26 cellular contexts compared by ENCODE assay signal in the genomic region with DNA sequence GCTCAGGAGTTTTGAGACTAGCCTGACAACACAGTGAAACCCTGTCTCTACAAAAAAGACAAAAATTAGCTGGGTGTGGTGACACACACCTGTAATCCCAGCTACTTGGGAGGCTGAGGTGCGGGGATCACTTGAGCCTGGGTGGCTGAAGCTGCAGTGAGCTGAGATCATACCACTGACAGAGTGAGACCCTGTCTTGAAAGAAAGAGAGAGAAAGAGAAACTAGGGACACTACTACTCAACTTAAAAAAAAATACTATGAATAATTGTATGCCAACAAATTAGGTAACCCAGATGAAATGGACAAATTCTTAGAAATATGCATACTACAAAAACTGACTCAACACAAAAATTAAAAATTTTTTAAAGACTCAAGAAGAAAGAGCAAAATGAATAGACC. TPM values are rescaled to one million over a fixed set of nuclear protein-coding genes. Genes with fewer than 3 reads are reported as not detected.
DNase-seq lines count a peak whose midpoint lies in the region; ATAC-seq, FAIRE-seq and TF ChIP-seq lines count a peak whose summit lies in the region.
"Had no signal": no experiment of that assay in that cellular context is flagged by ENCODE, and none has a peak within 500 bp of the region (broad histone marks: within the 10 kb centered on the region; RNA-seq: fewer than 3 reads in every experiment).

No MANE protein-coding gene starts in this region.

- POLR2A ChIA-PET in K562 (lab: Yijun Ruan, JAX): interaction anchor here (0.6 to 1.8 kb wide), 4 partner anchors 10 to 1787 kb away, joined by 3 to 5 read pairs (median 4); no protein-coding TSS in a partner anchor

- intact Hi-C loops in K562 (cut with micrococcal nuclease): no loop called here

- no peak for FAIRE-seq in K562 (lab: Jason Lieb, UNC)
- FAIRE-seq: GM12891 had no signal

- no peak overlapping the region for H3K4me3 Mint-ChIP-seq in activated naive CD8-positive, alpha-beta T cell
- H3K4me3 Mint-ChIP-seq in activated naive CD8-positive, alpha-beta T cell treated with anti-CD3 and anti-CD28 coated beads, Interleukin-2, amount 50 U/mL, for 24 hours: no peak overlapping the region
- H3K4me3 Mint-ChIP-seq in stimulated activated effector memory CD8-positive, alpha-beta T cell treated with anti-CD3 and anti-CD28 coated beads, Interleukin-12 subunit alpha, Interleukin-12 subunit beta, amount 100 ng/mL, for 72 hours: no peak overlapping the region
- H3K4me3 Mint-ChIP-seq: B cell; CD8-positive, alpha-beta T cell; IgD-negative memory B cell had no signal

- peaks cover 20% of the 10 kb centered on the region for H3K9me3 Mint-ChIP-seq in activated naive CD8-positive, alpha-beta T cell (ENCODE audit: low read depth)
- H3K9me3 Mint-ChIP-seq in activated naive CD8-positive, alpha-beta T cell treated with anti-CD3 and anti-CD28 coated beads, Interleukin-2, amount 50 U/mL, for 24 hours: peaks cover 26% of the 10 kb centered on the region
- H3K9me3 Mint-ChIP-seq in stimulated activated effector memory CD8-positive, alpha-beta T cell treated with anti-CD3 and anti-CD28 coated beads, Interleukin-12 subunit alpha, Interleukin-12 subunit beta, amount 100 ng/mL, for 72 hours: peaks cover 4% of the 10 kb centered on the region

- CTCF ChIA-PET in K562 (lab: Yijun Ruan, JAX; ENCODE audit: low intra/inter-chr PET ratio): no interaction called here

- H3K4me2 ChIP-seq in K562 (ENCODE audit: insufficient read depth, low read length): no peak overlapping the region

- TF ChIP-seq EP300 in K562 (IDR thresholded peaks at IDR 0.05; ENCODE audit: low read length): no peak

- no peaks in the 10 kb centered on the region for H3K9me1 ChIP-seq in K562 (ENCODE audit: control insufficient read depth, insufficient read depth, low read length)

- peaks cover 26% of the 10 kb centered on the region for H3K36me3 Mint-ChIP-seq in activated naive CD8-positive, alpha-beta T cell
- peaks cover 26% of the 10 kb centered on the region for H3K36me3 Mint-ChIP-seq in activated naive CD8-positive, alpha-beta T cell treated with anti-CD3 and anti-CD28 coated beads, Interleukin-2, amount 50 U/mL, for 24 hours (ENCODE audit: low read depth)
- H3K36me3 Mint-ChIP-seq in stimulated activated effector memory CD8-positive, alpha-beta T cell treated with anti-CD3 and anti-CD28 coated beads, Interleukin-12 subunit alpha, Interleukin-12 subunit beta, amount 100 ng/mL, for 72 hours: peaks cover 7% of the 10 kb centered on the region

- H3K27me3 Mint-ChIP-seq in activated naive CD8-positive, alpha-beta T cell: no peaks in the 10 kb centered on the region
- no peaks in the 10 kb centered on the region for H3K27me3 Mint-ChIP-seq in activated naive CD8-positive, alpha-beta T cell treated with anti-CD3 and anti-CD28 coated beads, Interleukin-2, amount 50 U/mL, for 24 hours
- H3K27me3 Mint-ChIP-seq: B cell, IgD-negative memory B cell had no signal

- H3K27ac ChIP-seq in K562 (ENCODE audit: extremely low read depth, low read depth, low read length): no peak overlapping the region
- H3K27ac ChIP-seq: C4-2B, SJSA1 had no signal

- H3K4me3 ChIP-seq in K562: no peak overlapping the region
- H3K4me3 ChIP-seq: SJSA1 had no signal

- H3K4me1 ChIP-seq in K562 (replicated peaks in 1 of 2; ENCODE audit: control insufficient read depth in 2 of 2, insufficient read depth in 2 of 2, low read length in 2 of 2): peaks cover 0 to 9% of the 10 kb centered on the region in 2 experiments; a peak in 1 of 5 replicates

- TF ChIP-seq CTCF in K562 (IDR thresholded peaks at IDR 0.05 in 2 of 3, conservative IDR thresholded peaks at IDR 0.05 in 1 of 3; ENCODE audit: insufficient read depth in 2 of 3, low read depth in 1 of 3, low read length in 3 of 3): no peak

- H4K20me1 ChIP-seq in K562 (replicated peaks; ENCODE audit: control insufficient read depth, insufficient read depth, low read length): no peaks in the 10 kb centered on the region

- no peaks in the 10 kb centered on the region; the same call in 1 of the 2 replicates for H3K9me3 ChIP-seq in K562 (replicated peaks; ENCODE audit: control insufficient read depth, insufficient read depth, low read depth, low read length)
- H3K9me3 ChIP-seq: Caco-2, SJSA1 had no signal

- H3K4me1 Mint-ChIP-seq in activated naive CD8-positive, alpha-beta T cell (ENCODE audit: low read depth): peaks cover 50% of the 10 kb centered on the region
- H3K4me1 Mint-ChIP-seq in activated naive CD8-positive, alpha-beta T cell treated with anti-CD3 and anti-CD28 coated beads, Interleukin-2, amount 50 U/mL, for 24 hours: peaks cover 40% of the 10 kb centered on the region
- peaks cover 55% of the 10 kb centered on the region for H3K4me1 Mint-ChIP-seq in stimulated activated effector memory CD8-positive, alpha-beta T cell treated with anti-CD3 and anti-CD28 coated beads, Interleukin-12 subunit alpha, Interleukin-12 subunit beta, amount 100 ng/mL, for 72 hours

- no TSS peak for BruUV-seq in K562 (replicated peaks; lab: Mats Ljungman, UMichigan)

- peak overlapping the region; percentile 25 for H3K27ac Mint-ChIP-seq in activated naive CD8-positive, alpha-beta T cell
- H3K27ac Mint-ChIP-seq in activated naive CD8-positive, alpha-beta T cell treated with anti-CD3 and anti-CD28 coated beads, Interleukin-2, amount 50 U/mL, for 24 hours: no peak overlapping the region
- H3K27ac Mint-ChIP-seq in stimulated activated effector memory CD8-positive, alpha-beta T cell treated with anti-CD3 and anti-CD28 coated beads, Interleukin-12 subunit alpha, Interleukin-12 subunit beta, amount 100 ng/mL, for 72 hours: peak overlapping the region; percentile 50
- H3K27ac Mint-ChIP-seq: B cell; CD8-positive, alpha-beta T cell had no signal

- H2AFZ ChIP-seq in K562 (ENCODE audit: low read depth, low read length): no peak overlapping the region

- no peak for DNase-seq in activated naive CD8-positive, alpha-beta T cell treated with anti-CD3 and anti-CD28 coated beads, Interleukin-2, amount 50 U/mL, for 24 hours
- DNase-seq in K562 (ENCODE audit: extremely low read depth in 1 of 4, low spot score in 3 of 4) (no peak), T-helper 1 cell (no peak), EL (no peak)
- DNase-seq in stimulated activated effector memory CD8-positive, alpha-beta T cell treated with anti-CD3 and anti-CD28 coated beads, Interleukin-12 subunit alpha, Interleukin-12 subunit beta, amount 100 ng/mL, for 72 hours (ENCODE audit: low spot score in 2 of 2): no peak
- DNase-seq: Caco-2; CD8-positive, alpha-beta T cell; GF-D8; NCI-H1092; NCI-H1417 treated with DMSO at 0.1 percent for 48 hours; NCI-H187; NCI-H2081 treated with DMSO at 0.1 percent for 48 hours; NCI-H2171 treated with DMSO at 0.1 percent for 48 hours; NCI-H345; NCI-H524 treated with DMSO at 0.1 percent for 48 hours; NCI-H774; PC-3; Right ventricle myocardium superior had no signal

- in situ Hi-C loops in K562 (cut with MboI): no loop called here

- 0 out of 3 replicates have a peak, but pooled peaks cover 4% of the 10 kb centered on the region for H3K36me3 ChIP-seq in K562 (ENCODE audit: control insufficient read depth, insufficient read depth, low read length)

- WGBS in K562 (ENCODE audit: insufficient coverage, low coverage, missing lambda C conversion rate): 91% methylated on average over 1 of the region's 1 CpG

- H3K79me2 ChIP-seq in K562 (ENCODE audit: control insufficient read depth, insufficient read depth, low read length): peaks cover 70% of the 10 kb centered on the region

- no peaks in the 10 kb centered on the region for H3K27me3 ChIP-seq in K562 (ENCODE audit: control insufficient read depth in 2 of 2, insufficient read depth in 2 of 2, low read length in 2 of 2)
- H3K27me3 ChIP-seq: SJSA1 had no signal

- TF ChIP-seq RAD21 in K562 (CRISPR knock-in tag; conservative IDR thresholded peaks at IDR 0.05 in 1 of 2, IDR thresholded peaks at IDR 0.05 in 1 of 2): no peak

- no peak for TF ChIP-seq POLR2A in K562 (conservative IDR thresholded peaks at IDR 0.05)

- H3K9ac ChIP-seq in K562 (ENCODE audit: insufficient read depth in 1 of 2, low read depth in 2 of 2, low read length in 2 of 2): no peak overlapping the region

- no peak for ATAC-seq in activated naive CD8-positive, alpha-beta T cell treated with anti-CD3 and anti-CD28 coated beads, Interleukin-2, amount 50 U/mL, for 24 hours
- ATAC-seq in K562: no peak
- ATAC-seq in stimulated activated effector memory CD8-positive, alpha-beta T cell treated with anti-CD3 and anti-CD28 coated beads, Interleukin-12 subunit alpha, Interleukin-12 subunit beta, amount 100 ng/mL, for 72 hours: peak; percentile 79
- no peak for ATAC-seq in GM19395 (IDR thresholded peaks at IDR 0.05; ENCODE audit: unreplicated experiment)
- ATAC-seq: CD8-positive, alpha-beta T cell; HCT116; PC-3 had no signal

TF ChIP-seq in K562, 482 proteins besides CTCF, POLR2A, EP300 and RAD21 (continues in another document):
- TF ChIP-seq, protein P1, sequence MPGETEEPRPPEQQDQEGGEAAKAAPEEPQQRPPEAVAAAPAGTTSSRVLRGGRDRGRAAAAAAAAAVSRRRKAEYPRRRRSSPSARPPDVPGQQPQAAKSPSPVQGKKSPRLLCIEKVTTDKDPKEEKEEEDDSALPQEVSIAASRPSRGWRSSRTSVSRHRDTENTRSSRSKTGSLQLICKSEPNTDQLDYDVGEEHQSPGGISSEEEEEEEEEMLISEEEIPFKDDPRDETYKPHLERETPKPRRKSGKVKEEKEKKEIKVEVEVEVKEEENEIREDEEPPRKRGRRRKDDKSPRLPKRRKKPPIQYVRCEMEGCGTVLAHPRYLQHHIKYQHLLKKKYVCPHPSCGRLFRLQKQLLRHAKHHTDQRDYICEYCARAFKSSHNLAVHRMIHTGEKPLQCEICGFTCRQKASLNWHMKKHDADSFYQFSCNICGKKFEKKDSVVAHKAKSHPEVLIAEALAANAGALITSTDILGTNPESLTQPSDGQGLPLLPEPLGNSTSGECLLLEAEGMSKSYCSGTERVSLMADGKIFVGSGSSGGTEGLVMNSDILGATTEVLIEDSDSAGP (CRISPR knock-in tag; IDR thresholded peaks at IDR 0.05): no peak

RNA-seq across cellular contexts. Expression of gene SMURF1, which starts 28.5 kb away (rescaled TPM):
- total RNA-seq in K562 (2011; cell fraction: chromatin; rRNA removed; ENCODE audit: low replicate concordance): 44.4 and 51.4 TPM in 2 replicates
- 19.2 and 23.2 TPM in 2 replicates for total RNA-seq in K562 (2011; cell fraction: nucleolus; rRNA removed)
- 27.4 and 30.5 TPM in 2 replicates for total RNA-seq in K562 (2011; cell fraction: nucleoplasm; rRNA removed)
- total RNA-seq in K562 (2014; rRNA removed): 13.5 and 14.8 TPM in 2 replicates
- total RNA-seq in K562 (2014; rRNA removed; fragmentation: Illumina TruSeq; extraction: Trizol): 10.5 and 11.6 TPM in 2 replicates
- 12.8 and 13.1 TPM in 2 replicates for total RNA-seq in K562 (2015; rRNA removed; fragmentation: Illumina TruSeq; extraction: Trizol)
- 18.2 and 20.1 TPM in 2 replicates for total RNA-seq in K562 (2021)
- polyA plus RNA-seq in K562 (2011; rRNA removed): 10.1 and 10.3 TPM in 2 replicates
- 6.5 and 7.0 TPM in 2 replicates for polyA plus RNA-seq in K562 (2011; cell fraction: cytosol; rRNA removed)
- polyA plus RNA-seq in K562 (2011; cell fraction: nucleus; rRNA removed): 15.9 and 21.8 TPM in 2 replicates
- 11.3 and 12.0 TPM in 2 replicates for polyA plus RNA-seq in K562 (2012)
- 14.4 and 16.1 TPM in 2 replicates for polyA plus RNA-seq in K562 (2014; fragmentation: Illumina TruSeq; extraction: Trizol)
- polyA plus RNA-seq in K562 (2014; fragmentation: Nextera tagmentation; extraction: Ambion mirVana): 1 to 10 TPM; 1.0 to 1.3 TPM
- polyA plus RNA-seq in K562 (2014; rRNA removed): 12.5 and 12.6 TPM in 2 replicates
- polyA minus RNA-seq in K562 (2011; rRNA and poly(A)+ RNA removed): 10.2 and 11.4 TPM in 2 replicates
- polyA minus RNA-seq in K562 (2011; cell fraction: cytosol; rRNA and poly(A)+ RNA removed): 5.6 and 7.7 TPM in 2 replicates
- polyA minus RNA-seq in K562 (2011; cell fraction: nucleus; rRNA and poly(A)+ RNA removed): 7.7 and 9.3 TPM in 2 replicates
